11 cellular contexts compared by ENCODE assay signal in genomic region chr13:110309159-110309476, GRCh38. TPM values are rescaled to one million over a fixed set of nuclear protein-coding genes. Genes with fewer than 3 reads are reported as not detected.
DNase-seq lines count a peak whose midpoint lies in the region; ATAC-seq and TF ChIP-seq lines count a peak whose summit lies in the region.
"Had no signal": no experiment of that assay in that cellular context is flagged by ENCODE, and none has a peak within 500 bp of the region (broad histone marks: within the 10 kb centered on the region; RNA-seq: fewer than 3 reads in every experiment).

No MANE protein-coding gene starts in this region.

- peaks cover 71% of the 10 kb centered on the region for H3K79me2 ChIP-seq in GM23248 (ENCODE audit: insufficient read depth)

- H3K4me3 ChIP-seq in GM23248 (peak overlapping the region; percentile 89), skeletal muscle cell (ENCODE audit: low read depth, low read length) (peak overlapping the region; percentile 74)

- peaks cover 24% of the 10 kb centered on the region for H3F3A ChIP-seq in GM23248 (ENCODE audit: insufficient read depth)

- peak overlapping the region; percentile 97 for H3K27ac Mint-ChIP-seq in chondrocyte (ENCODE audit: unreplicated experiment)
- H3K27ac Mint-ChIP-seq: activated naive CD4-positive, alpha-beta T cell treated with anti-CD3 and anti-CD28 coated beads, Interleukin-2, amount 10 ng/mL, durations not matched to agents 7 days and 5 days; CD14-positive monocyte had no signal

- no peaks in the 10 kb centered on the region for H4K20me1 ChIP-seq in GM23248 (ENCODE audit: insufficient read depth)

- no peaks in the 10 kb centered on the region for H3K9me3 Mint-ChIP-seq in chondrocyte (ENCODE audit: low read depth)
- H3K9me3 Mint-ChIP-seq: activated naive CD4-positive, alpha-beta T cell treated with anti-CD3 and anti-CD28 coated beads, Interleukin-2, amount 10 ng/mL, durations not matched to agents 7 days and 5 days had no signal

- no peaks in the 10 kb centered on the region for H3K27me3 ChIP-seq in GM23248 (replicated peaks; ENCODE audit: insufficient read depth)

- peaks cover 57% of the 10 kb centered on the region for H3K36me3 Mint-ChIP-seq in chondrocyte (ENCODE audit: low read depth)
- H3K36me3 Mint-ChIP-seq: activated naive CD4-positive, alpha-beta T cell treated with anti-CD3 and anti-CD28 coated beads, Interleukin-2, amount 10 ng/mL, durations not matched to agents 7 days and 5 days; CD14-positive monocyte had no signal

- no peak for TF ChIP-seq CTCF in chondrocyte (IDR thresholded peaks at IDR 0.05)

- H3K4me1 Mint-ChIP-seq in chondrocyte (ENCODE audit: low read depth) = peaks cover 59% of the 10 kb centered on the region
- H3K4me1 Mint-ChIP-seq: CD14-positive monocyte had no signal

- peaks cover 4% of the 10 kb centered on the region; the same call in 1 of the 2 replicates for H3K36me3 ChIP-seq in GM23248 (ENCODE audit: low read depth)

- H3K27me3 Mint-ChIP-seq in chondrocyte (ENCODE audit: low read depth) = no peaks in the 10 kb centered on the region

- no peak overlapping the region for H3K27ac ChIP-seq in GM23248

- no peaks in the 10 kb centered on the region for H3K9me3 ChIP-seq in GM23248 (ENCODE audit: low read depth)

- H3K4me2 ChIP-seq in GM23248 (ENCODE audit: unreplicated experiment) = peak overlapping the region; percentile 99

- H3K9ac ChIP-seq in GM23248 = peak overlapping the region; percentile 85

- peak overlapping the region; percentile 94 for H3K4me3 Mint-ChIP-seq in chondrocyte (ENCODE audit: unreplicated experiment)
- H3K4me3 Mint-ChIP-seq: activated naive CD4-positive, alpha-beta T cell treated with anti-CD3 and anti-CD28 coated beads, Interleukin-2, amount 10 ng/mL, durations not matched to agents 7 days and 5 days had no signal

- peaks cover 40% of the 10 kb centered on the region for H3K4me1 ChIP-seq in GM23248 (ENCODE audit: insufficient read depth)

- 83 to 86% methylated on average over 7 of the region's 7 CpGs for WGBS in GM23248 (ENCODE audit: low coverage in 1 of 2, low lambda C conversion rate in 2 of 2, missing lambda C conversion rate in 2 of 2), 2 experiments

- DNase-seq in GM23248 = no peak
- DNase-seq in chondrocyte (ENCODE audit: low spot score) = no peak
- DNase-seq in left lobe of liver (ENCODE audit: low spot score) = peak; percentile 36
- DNase-seq in skeletal muscle cell (ENCODE audit: low read depth) = no peak
- no peak for DNase-seq in activated CD4-positive, CD25-positive, alpha-beta regulatory T cell treated with anti-CD3 and anti-CD28 coated beads, Interleukin-2, amount 50 U/mL, for 72 hours
- DNase-seq in activated CD4-positive, alpha-beta T cell treated with anti-CD3 and anti-CD28 coated beads, Interleukin-2, amount 50 U/mL, for 48 hours = no peak
- no peak for DNase-seq in EL
- DNase-seq: activated CD4-positive, alpha-beta T cell treated with anti-CD3 and anti-CD28 coated beads for 48 hours; activated naive CD4-positive, alpha-beta T cell treated with anti-CD3 and anti-CD28 coated beads, Interleukin-2, amount 10 ng/mL, durations not matched to agents 7 days and 5 days had no signal

- no peaks in the 10 kb centered on the region for H3K9me2 ChIP-seq in GM23248 (ENCODE audit: insufficient read depth)

- 0 out of 2 replicates have a peak overlapping the region, but pooled peaks have one; percentile 79 for H2AFZ ChIP-seq in GM23248

- in situ Hi-C loops in GM23248 (cut with MboI) = no loop called here

- ATAC-seq in left lobe of liver (no peak), GM18861 (IDR thresholded peaks at IDR 0.05; ENCODE audit: unreplicated experiment) (no peak)

RNA-seq across cellular contexts. Expression of gene COL4A2, which starts 2.0 kb away (rescaled TPM):
- total RNA-seq in GM23248 (2014; rRNA removed; shearing (Covaris generic)) = 455 and 524 TPM in 2 replicates
- 137 and 146 TPM in 2 replicates for polyA plus RNA-seq in GM23248 (2016; fragmentation: Nextera tagmentation; extraction: Ambion mirVana)
- total RNA-seq in chondrocyte = 1,370 to 2,411 TPM (median 2,366 TPM) in 3 replicates
- 12.4 TPM for total RNA-seq in left lobe of liver
- polyA plus RNA-seq: CD14-positive monocyte had no signal

RNA-seq across cellular contexts. Expression of gene COL4A1, which starts 2.2 kb away (rescaled TPM):
- 519 and 549 TPM in 2 replicates for total RNA-seq in GM23248 (2014; rRNA removed; shearing (Covaris generic))
- 183 and 184 TPM in 2 replicates for polyA plus RNA-seq in GM23248 (2016; fragmentation: Nextera tagmentation; extraction: Ambion mirVana)
- total RNA-seq in chondrocyte (2,319 to 5,210 TPM (median 5,209 TPM) in 3 replicates), left lobe of liver (9.1 TPM)

Comparison
In these comparisons a context has a peak if more than half of its experiments do, and no peak if none do; other contexts are left out.
1. RNA of gene COL4A2, which starts 2.0 kb away (total RNA-seq): 1,370 to 2,411 TPM in chondrocyte and 455 to 524 TPM in GM23248; 12.4 TPM in left lobe of liver (single experiment); every median in the first group is over 10 times any median in the second.
2. RNA of gene COL4A1, which starts 2.2 kb away (total RNA-seq): 2,319 to 5,210 TPM in chondrocyte and 519 to 549 TPM in GM23248; 9.1 TPM in left lobe of liver (single experiment); every median in the first group is over 10 times any median in the second.